8 cellular contexts compared by ENCODE assay signal in the genomic region with DNA sequence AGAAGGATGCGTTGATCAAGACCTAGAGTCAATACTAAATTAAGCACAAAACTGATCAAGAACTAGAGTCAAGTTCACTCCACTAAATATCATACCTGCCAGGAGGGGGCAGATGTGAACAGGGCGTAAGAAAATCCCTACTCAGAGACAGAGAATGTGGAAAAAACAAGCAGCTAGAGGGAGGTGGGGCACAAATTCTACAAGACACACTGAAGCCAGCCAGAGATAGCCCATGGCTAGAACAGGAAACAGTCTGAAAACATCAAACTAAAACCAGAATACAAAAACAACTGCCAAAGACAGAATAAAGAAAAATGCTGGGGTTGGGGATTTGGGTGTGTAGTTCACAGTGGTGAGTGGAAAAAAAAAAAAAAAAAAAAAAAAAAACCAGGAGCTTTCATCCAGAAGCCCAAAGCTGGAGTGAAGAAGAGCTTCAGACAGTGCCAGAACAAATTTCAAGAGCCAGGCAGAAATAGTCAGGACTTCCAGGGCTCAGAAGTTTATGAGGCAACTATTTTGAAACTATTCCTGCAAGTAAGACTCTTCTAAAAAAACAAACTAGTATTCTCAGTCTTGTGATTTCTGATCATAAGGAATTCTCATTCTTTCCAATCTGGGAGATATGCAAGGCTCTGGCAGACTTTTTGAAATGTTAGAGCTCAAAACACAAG.
DNase-seq lines count a peak whose midpoint lies in the region; ATAC-seq and TF ChIP-seq lines count a peak whose summit lies in the region.

No MANE protein-coding gene starts in this region.

- no peak overlapping the region for H3K23ac ChIP-seq in mesenchymal stem cell (ENCODE audit: low read length in 2 of 2)

- H3K4me2 ChIP-seq in mesenchymal stem cell (ENCODE audit: low read length, poor library complexity, severe bottlenecking): no peak overlapping the region

- H3K9me3 ChIP-seq in mesenchymal stem cell (ENCODE audit: control insufficient read depth, low read length) (no peaks in the 10 kb centered on the region), stomach (no peaks in the 10 kb centered on the region)

- H3K4ac ChIP-seq in mesenchymal stem cell (ENCODE audit: low read depth in 1 of 2, low read length in 2 of 2): no peak overlapping the region

- H3K36me3 Mint-ChIP-seq in activated CD8-positive, alpha-beta memory T cell treated with anti-CD3 and anti-CD28 coated beads, Interleukin-2, amount 10 ng/mL, durations not matched to agents 7 days and 5 days: no peaks in the 10 kb centered on the region

- no peak overlapping the region for H3K4me3 Mint-ChIP-seq in activated CD8-positive, alpha-beta memory T cell treated with anti-CD3 and anti-CD28 coated beads, Interleukin-2, amount 10 ng/mL, durations not matched to agents 7 days and 5 days

- H2AFZ ChIP-seq in mesenchymal stem cell (ENCODE audit: low read depth, low read length): no peak overlapping the region

- no peaks in the 10 kb centered on the region for H3K79me1 ChIP-seq in mesenchymal stem cell (replicated peaks; ENCODE audit: low read length, poor library complexity, severe bottlenecking)

- H2BK12ac ChIP-seq in mesenchymal stem cell (ENCODE audit: low read length in 2 of 2): peak overlapping the region in 1 of 2 experiments; percentile 49

- TF ChIP-seq CTCF in stomach (IDR thresholded peaks at IDR 0.05): peak in 4 of 7 experiments; percentile 36 to 82 (median 62)

- no peaks in the 10 kb centered on the region for H3K9me3 Mint-ChIP-seq in activated CD8-positive, alpha-beta memory T cell treated with anti-CD3 and anti-CD28 coated beads, Interleukin-2, amount 10 ng/mL, durations not matched to agents 7 days and 5 days (ENCODE audit: low read depth)

- peaks cover 6% of the 10 kb centered on the region for H3K27me3 Mint-ChIP-seq in activated CD8-positive, alpha-beta memory T cell treated with anti-CD3 and anti-CD28 coated beads, Interleukin-2, amount 10 ng/mL, durations not matched to agents 7 days and 5 days

- intact Hi-C loops in stomach (cut with DNase I; ENCODE audit: low total_unique reads): no loop called here

- H3K4me3 ChIP-seq in mesenchymal stem cell (ENCODE audit: insufficient read depth in 1 of 2, low read depth in 1 of 2, low read length in 2 of 2) (peak overlapping the region in 1 of 2 experiments; percentile 31), stomach (no peak overlapping the region)

- H2BK15ac ChIP-seq in mesenchymal stem cell (ENCODE audit: low read depth, poor library complexity, severe bottlenecking): no peak overlapping the region

- H3K36me3 ChIP-seq in mesenchymal stem cell (ENCODE audit: control insufficient read depth in 1 of 2, insufficient read depth in 2 of 2, low read depth in 1 of 2, low read length in 2 of 2) (no peaks in the 10 kb centered on the region), stomach (no peaks in the 10 kb centered on the region)

- peak; percentile 64 for ATAC-seq in activated CD8-positive, alpha-beta memory T cell treated with anti-CD3 and anti-CD28 coated beads, Interleukin-2, amount 10 ng/mL, durations not matched to agents 7 days and 5 days
- peak; percentile 69 for ATAC-seq in HG02588 (IDR thresholded peaks at IDR 0.05; ENCODE audit: unreplicated experiment)

- no peaks in the 10 kb centered on the region for H3K27me3 ChIP-seq in mesenchymal stem cell (ENCODE audit: control insufficient read depth in 1 of 2, insufficient read depth in 1 of 2, low read length in 2 of 2)
- no peaks in the 10 kb centered on the region for H3K27me3 ChIP-seq in stomach

- no peak overlapping the region for H3K27ac Mint-ChIP-seq in activated CD8-positive, alpha-beta memory T cell treated with anti-CD3 and anti-CD28 coated beads, Interleukin-2, amount 10 ng/mL, durations not matched to agents 7 days and 5 days

- no peak overlapping the region for H3K14ac ChIP-seq in mesenchymal stem cell (ENCODE audit: low read length in 2 of 2)

- WGBS in mesenchymal stem cell: 30% methylated on average over 2 of the region's 2 CpGs
- WGBS in stomach, 5 donors: 11 to 18% (median 13%) methylated on average over 2 of the region's 2 CpGs

- no peak overlapping the region for H2BK5ac ChIP-seq in mesenchymal stem cell (ENCODE audit: low read depth, low read length, poor library complexity, severe bottlenecking)

- peak overlapping the region in 1 of 2 experiments; percentile 61 for H3K18ac ChIP-seq in mesenchymal stem cell (ENCODE audit: low read depth in 1 of 2, low read length in 2 of 2)

- H3K9ac ChIP-seq in mesenchymal stem cell (ENCODE audit: low read length): peak overlapping the region; percentile 80

- H4K8ac ChIP-seq in mesenchymal stem cell (ENCODE audit: low read length): no peak overlapping the region

- TF ChIP-seq POLR2A in stomach (IDR thresholded peaks at IDR 0.05): no peak

- H4K91ac ChIP-seq in mesenchymal stem cell (ENCODE audit: low read length): no peak overlapping the region

- TF ChIP-seq EP300 in stomach (IDR thresholded peaks at IDR 0.05): no peak

- H2AK5ac ChIP-seq in mesenchymal stem cell (ENCODE audit: low read length, severe bottlenecking): no peak overlapping the region

- CTCF ChIA-PET in activated CD8-positive, alpha-beta memory T cell treated with anti-CD3 and anti-CD28 coated beads, Interleukin-2, amount 10 ng/mL, durations not matched to agents 7 days and 5 days (lab: Charles Lee): interaction anchor here (0.6 to 1.8 kb wide), 18 partner anchors 56 to 396 kb away, joined by 3 to 10 read pairs (median 4); no protein-coding TSS in a partner anchor

- H3K4me1 Mint-ChIP-seq in activated CD8-positive, alpha-beta memory T cell treated with anti-CD3 and anti-CD28 coated beads, Interleukin-2, amount 10 ng/mL, durations not matched to agents 7 days and 5 days: peaks cover 10% of the 10 kb centered on the region

- H2BK120ac ChIP-seq in mesenchymal stem cell (ENCODE audit: low read depth, low read length): no peak overlapping the region

- H3K4me1 ChIP-seq in mesenchymal stem cell (ENCODE audit: control insufficient read depth, insufficient read depth, low read depth, low read length): no peaks in the 10 kb centered on the region
- H3K4me1 ChIP-seq in stomach: peaks cover 0 to 13% (median 6%) of the 10 kb centered on the region in 4 donors

- H3K27ac ChIP-seq in mesenchymal stem cell (ENCODE audit: low read length, poor library complexity, severe bottlenecking) (no peak overlapping the region), stomach (peak overlapping the region in 3 of 5 donors; percentile 54 to 70 (median 63))

- peak; percentile 53 for DNase-seq in activated CD8-positive, alpha-beta memory T cell treated with anti-CD3 and anti-CD28 coated beads, Interleukin-2, amount 10 ng/mL, durations not matched to agents 7 days and 5 days
- no peak for DNase-seq in activated CD8-positive, alpha-beta memory T cell treated with anti-CD3 and anti-CD28 coated beads for 24 hours
- peak; percentile 61 to 87 (median 62) for DNase-seq in NCI-H1417 (lab: John Stamatoyannopoulos, UW)
- DNase-seq in SW480 (ENCODE audit: low spot score): peak; percentile 84
- peak; percentile 89 for DNase-seq in dedifferentiated amniotic fluid mesenchymal stem cell (ENCODE audit: extremely low spot score)
- DNase-seq in mesenchymal stem cell: peak; percentile 86
- DNase-seq in stomach: peak; percentile 60
